In the genomic region with DNA sequence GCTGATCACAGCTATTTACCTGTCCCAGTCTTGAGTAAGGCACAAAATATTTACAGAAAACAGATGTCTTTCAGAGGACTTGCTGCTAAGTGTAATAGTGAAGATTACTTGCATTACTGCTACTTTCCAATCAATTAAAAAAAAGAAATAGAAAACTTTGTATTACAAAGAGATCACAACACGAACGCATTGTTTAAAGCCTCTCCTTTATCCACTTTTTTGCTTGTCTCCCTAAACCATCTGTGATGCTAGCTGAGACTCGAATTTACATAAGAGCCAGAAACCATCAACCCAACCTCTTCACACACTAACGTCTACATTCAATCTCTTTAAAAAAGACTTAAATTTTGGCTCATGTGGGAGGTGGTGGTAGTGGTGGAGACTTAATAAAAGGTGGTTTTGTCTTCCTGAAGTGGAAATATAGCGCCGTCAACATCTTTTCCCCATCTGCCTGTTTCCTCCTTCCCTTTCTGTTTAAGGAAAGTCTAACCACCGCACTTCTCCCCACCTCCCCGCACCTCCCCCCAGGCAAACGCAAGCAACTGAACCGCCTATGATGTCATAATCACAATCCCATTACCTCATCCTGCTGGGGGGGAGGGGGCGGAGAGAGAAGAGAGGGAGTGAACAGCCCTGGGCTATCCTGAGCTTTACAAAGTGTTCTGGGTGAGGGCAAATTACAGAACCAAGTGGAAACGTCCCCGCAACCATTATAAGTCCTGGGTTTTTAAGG, we compare ENCODE assay signal across 8 cellular contexts. TPM values are rescaled to one million over a fixed set of nuclear protein-coding genes. Genes with fewer than 3 reads are reported as not detected.
DNase-seq lines count a peak whose midpoint lies in the region; ATAC-seq, FAIRE-seq and TF ChIP-seq lines count a peak whose summit lies in the region.

No MANE protein-coding gene starts in this region.

- TSS peak; percentile 100 for BruUV-seq in HepG2 (replicated peaks; lab: Mats Ljungman, UMichigan)

- H3K4me3 ChIP-seq in DOHH2 (ENCODE audit: low read length) = peak overlapping the region; percentile 99
- H3K4me3 ChIP-seq in dorsolateral prefrontal cortex = peak overlapping the region; percentile 62 to 98 (median 91)
- H3K4me3 ChIP-seq in HepG2 (replicated peaks in 1 of 3; ENCODE audit: insufficient read depth in 1 of 3, low read depth in 2 of 3, low read length in 3 of 3) = peak overlapping the region; percentile 73 to 80 (median 78)
- peak overlapping the region; percentile 94 to 97 for H3K4me3 ChIP-seq in stomach smooth muscle (ENCODE audit: low read length in 2 of 2)

- no peaks in the 10 kb centered on the region for H3K9me3 ChIP-seq in DOHH2 (ENCODE audit: control insufficient read depth, insufficient read depth, low read length)
- no peaks in the 10 kb centered on the region for H3K9me3 ChIP-seq in HepG2 (ENCODE audit: low read length)
- H3K9me3 ChIP-seq in stomach smooth muscle (ENCODE audit: control insufficient read depth in 2 of 2, low read length in 2 of 2) = no peaks in the 10 kb centered on the region

- H4K20me1 ChIP-seq in DOHH2 (ENCODE audit: control insufficient read depth, insufficient read depth, low read depth, low read length) (no peaks in the 10 kb centered on the region; the same call in 1 of the 2 replicates), HepG2 (ENCODE audit: insufficient read depth, low read length) (peaks cover 4% of the 10 kb centered on the region; the same call in 1 of the 2 replicates)

- 13% methylated on average over 13 of the region's 13 CpGs for WGBS in HepG2 (ENCODE audit: low lambda C conversion rate)

- H3K36me3 ChIP-seq in DOHH2 (ENCODE audit: control insufficient read depth, low read length) (peaks cover 29% of the 10 kb centered on the region), HepG2 (replicated peaks in 1 of 2; ENCODE audit: control insufficient read depth in 1 of 2, insufficient read depth in 2 of 2, low read length in 2 of 2) (peaks cover 0 to 7% of the 10 kb centered on the region in 2 experiments; a peak in 2 of 5 replicates), stomach smooth muscle (ENCODE audit: control insufficient read depth in 2 of 2, insufficient read depth in 2 of 2, low read length in 2 of 2) (peaks cover 5 to 8% of the 10 kb centered on the region in 2 donors)

- peaks cover 30% of the 10 kb centered on the region for H3K4me1 ChIP-seq in DOHH2 (ENCODE audit: control insufficient read depth, low read length)
- H3K4me1 ChIP-seq in HepG2 (ENCODE audit: insufficient read depth, low read length) = peaks cover 58% of the 10 kb centered on the region
- peaks cover 21% of the 10 kb centered on the region for H3K4me1 ChIP-seq in stomach smooth muscle (ENCODE audit: control insufficient read depth, insufficient read depth, low read length)

- in situ Hi-C loops in HepG2 (cut with HindIII; ENCODE audit: extremely low pct_ligation_motif_present, low pct_unique_long_range_greater_than_20kb) = no loop called here

- no peaks in the 10 kb centered on the region for H3K9me2 ChIP-seq in DOHH2 (replicated peaks; ENCODE audit: control insufficient read depth, low read length)

- peak overlapping the region; percentile 99 for H3K9ac ChIP-seq in HepG2 (ENCODE audit: insufficient read depth, low read depth, low read length)
- peak overlapping the region; percentile 95 to 98 for H3K9ac ChIP-seq in stomach smooth muscle (ENCODE audit: low read length in 2 of 2)

- intact Hi-C loops in dorsolateral prefrontal cortex (cut with DNase I) (loop anchor here (1.0 to 10.0 kb wide), 4 partner anchors 16 to 582 kb away; a partner anchor contains a TSS), HepG2 (cut with micrococcal nuclease; ENCODE audit: unreplicated experiment) (loop anchor here (10.0 kb wide), 1 partner anchor 208 kb away; a partner anchor contains a TSS)

- CTCF ChIA-PET in HepG2 (lab: Yijun Ruan, JAX; ENCODE audit: low intra/inter-chr PET ratio, low total read pairs) = interaction anchor here (2.6 kb wide), 1 partner anchor 16 kb away, joined by 14 read pairs; a partner anchor contains a TSS

- peak; percentile 14 for ATAC-seq in GM21390 (IDR thresholded peaks at IDR 0.05; ENCODE audit: unreplicated experiment)
- ATAC-seq in SK-N-SH treated with all-trans-retinoic acid at 6 μM for 48 hours = peak; percentile 45
- peak; percentile 13 for ATAC-seq in HepG2

- no peak for TF ChIP-seq POLR2A in HepG2 (IDR thresholded peaks at IDR 0.05; ENCODE audit: insufficient read depth in 1 of 2, low read depth in 2 of 2, low read length in 2 of 2)

- no peaks in the 10 kb centered on the region for H3K27me3 ChIP-seq in DOHH2 (ENCODE audit: control insufficient read depth, low read length)
- H3K27me3 ChIP-seq in dorsolateral prefrontal cortex = no peaks in the 10 kb centered on the region
- no peaks in the 10 kb centered on the region; a peak in 1 of 5 replicates for H3K27me3 ChIP-seq in HepG2 (ENCODE audit: control insufficient read depth in 1 of 2, insufficient read depth in 2 of 2, low read length in 2 of 2)
- H3K27me3 ChIP-seq in stomach smooth muscle (ENCODE audit: control insufficient read depth in 1 of 2, insufficient read depth in 2 of 2, low read length in 2 of 2) = no peaks in the 10 kb centered on the region

- no peak for TF ChIP-seq CTCF in DOHH2 (IDR thresholded peaks at IDR 0.05; ENCODE audit: low read depth, low read length, poor library complexity, severe bottlenecking)
- peak in 4 of 56 donors; percentile 2 to 10 (median 6) for TF ChIP-seq CTCF in dorsolateral prefrontal cortex (IDR thresholded peaks at IDR 0.05 in 54 of 56, conservative IDR thresholded peaks at IDR 0.05 in 2 of 56; ENCODE audit: low read depth in 1 of 56, partially characterized antibody in 56 of 56)
- TF ChIP-seq CTCF in HepG2 (CRISPR knock-in tag; IDR thresholded peaks at IDR 0.05) = no peak

- H3K79me2 ChIP-seq in DOHH2 (ENCODE audit: control insufficient read depth, low read length) (peaks cover 38% of the 10 kb centered on the region), HepG2 (ENCODE audit: insufficient read depth, low read length) (peaks cover 34% of the 10 kb centered on the region)

- H2AFZ ChIP-seq in HepG2 (ENCODE audit: low read length) = peak overlapping the region; percentile 85

- DNase-seq in HTR-8/SVneo (ENCODE audit: insufficient read length, low spot score) (peak; percentile 68), dorsolateral prefrontal cortex (peak in 7 of 10 donors; percentile 71 to 88 (median 79)), HepG2 (ENCODE audit: low spot score) (no peak), activated gamma-delta T cell (lab: John Stamatoyannopoulos, UW) (no peak)

- TF ChIP-seq RAD21 in HepG2 (CRISPR knock-in tag; IDR thresholded peaks at IDR 0.05) = no peak

- POLR2A ChIA-PET in HepG2 (lab: Yijun Ruan, JAX) = interaction anchor here (0.9 to 6.4 kb wide), 7 partner anchors 9 to 159 kb away, joined by 3 to 111 read pairs (median 5); a partner anchor contains a TSS

- H3K4me2 ChIP-seq in DOHH2 (ENCODE audit: low read length) = peak overlapping the region; percentile 70
- peak overlapping the region; percentile 97 for H3K4me2 ChIP-seq in HepG2 (ENCODE audit: low read depth, low read length)

- FAIRE-seq in HTR-8/SVneo (lab: Jason Lieb, UNC) = peak; percentile 13
- FAIRE-seq in HepG2 (lab: Jason Lieb, UNC) = no peak

- TF ChIP-seq EP300 in HepG2 (IDR thresholded peaks at IDR 0.05; ENCODE audit: low read depth in 2 of 2, low read length in 2 of 2) (no peak), HepG2 (CRISPR knock-in tag; IDR thresholded peaks at IDR 0.05; ENCODE audit: borderline replicate concordance) (no peak)

- H3F3A ChIP-seq in DOHH2 (ENCODE audit: control insufficient read depth, insufficient read depth) = no peaks in the 10 kb centered on the region

- peak overlapping the region; percentile 56 for H3K27ac ChIP-seq in DOHH2 (ENCODE audit: low read depth, low read length)
- peak overlapping the region; percentile 93 to 100 (median 100) for H3K27ac ChIP-seq in dorsolateral prefrontal cortex
- H3K27ac ChIP-seq in HepG2 (ENCODE audit: extremely low read length, insufficient read depth, low read length) = peak overlapping the region; percentile 99
- H3K27ac ChIP-seq in stomach smooth muscle (ENCODE audit: low read length) = peak overlapping the region; percentile 99

RNA-seq across cellular contexts. Expression of a gene that starts 0.9 kb away (rescaled TPM):
- total RNA-seq in dorsolateral prefrontal cortex (10 to 100 TPM; 31.8 to 57.6 (median 42.1) TPM), HepG2 (2016; rRNA removed; fragmentation: Illumina TruSeq; extraction: Trizol) (26.9 and 28.5 TPM in 2 replicates)
- total RNA-seq in HepG2 (2016; cell fraction: cytosol; rRNA removed; fragmentation: Illumina TruSeq; extraction: Trizol; ENCODE audit: low read depth) = 5.7 and 6.2 TPM in 2 replicates
- total RNA-seq in HepG2 (2016; cell fraction: insoluble cytoplasmic fraction; rRNA removed; fragmentation: Illumina TruSeq; extraction: Trizol) = 26.1 and 26.8 TPM in 2 replicates
- total RNA-seq in HepG2 (2016; cell fraction: membrane; rRNA removed; fragmentation: Illumina TruSeq; extraction: Trizol) = 22.1 and 22.4 TPM in 2 replicates
- total RNA-seq in HepG2 (2016; cell fraction: nucleus; rRNA removed; fragmentation: Illumina TruSeq; extraction: Trizol) = 19.0 and 21.2 TPM in 2 replicates
- polyA plus RNA-seq in HepG2 (2011; rRNA removed) = 28.1 and 30.1 TPM in 2 replicates
- 16.8 and 17.2 TPM in 2 replicates for polyA plus RNA-seq in HepG2 (2011; cell fraction: cytosol; rRNA removed)
- polyA plus RNA-seq in HepG2 (2011; cell fraction: nucleus; rRNA removed) = 46.4 and 53.9 TPM in 2 replicates
- polyA plus RNA-seq in HepG2 (2012) = 15.6 and 16.9 TPM in 2 replicates
- 3.1 and 3.3 TPM in 2 replicates for polyA plus RNA-seq in HepG2 (2016; cell fraction: cytosol; fragmentation: Illumina TruSeq; extraction: Trizol; ENCODE audit: low read depth)
- polyA plus RNA-seq in HepG2 (2016; cell fraction: insoluble cytoplasmic fraction; fragmentation: Illumina TruSeq; extraction: Trizol; ENCODE audit: low read depth) = 22.4 and 24.1 TPM in 2 replicates
- polyA plus RNA-seq in HepG2 (2016; cell fraction: membrane; fragmentation: Illumina TruSeq; extraction: Trizol; ENCODE audit: low read depth) = 11.4 TPM in 2 replicates
- polyA plus RNA-seq in HepG2 (2016; cell fraction: nucleus; fragmentation: Illumina TruSeq; extraction: Trizol; ENCODE audit: insufficient read depth, low read depth) = 29.0 and 31.0 TPM in 2 replicates
- polyA minus RNA-seq in HepG2 (2011; rRNA and poly(A)+ RNA removed; ENCODE audit: low replicate concordance) = 38.4 and 40.2 TPM in 2 replicates
- 15.7 TPM in 2 replicates for polyA minus RNA-seq in HepG2 (2011; cell fraction: cytosol; rRNA and poly(A)+ RNA removed)
- polyA minus RNA-seq in HepG2 (2011; cell fraction: nucleus; rRNA and poly(A)+ RNA removed) = 34.9 and 47.7 TPM in 2 replicates

RNA-seq across cellular contexts. Expression of a gene that starts 5.5 kb away (rescaled TPM):
- total RNA-seq in dorsolateral prefrontal cortex = 1 to 10 TPM in 6 of 120 experiments, under 1 TPM in 37, not detected in 77; 0.23 to 1.5 (median 0.50) TPM
- total RNA-seq in HepG2 (2016; rRNA removed; fragmentation: Illumina TruSeq; extraction: Trizol) = 27.6 and 44.1 TPM in 2 replicates
- 7.6 and 8.5 TPM in 2 replicates for total RNA-seq in HepG2 (2016; cell fraction: cytosol; rRNA removed; fragmentation: Illumina TruSeq; extraction: Trizol; ENCODE audit: low read depth)
- total RNA-seq in HepG2 (2016; cell fraction: insoluble cytoplasmic fraction; rRNA removed; fragmentation: Illumina TruSeq; extraction: Trizol) = 26.9 and 38.3 TPM in 2 replicates
- total RNA-seq in HepG2 (2016; cell fraction: membrane; rRNA removed; fragmentation: Illumina TruSeq; extraction: Trizol) = 9.4 and 10.9 TPM in 2 replicates
- total RNA-seq in HepG2 (2016; cell fraction: nucleus; rRNA removed; fragmentation: Illumina TruSeq; extraction: Trizol) = 18.6 and 19.2 TPM in 2 replicates
- polyA plus RNA-seq in HepG2 (2011; rRNA removed) = 11.8 and 17.7 TPM in 2 replicates
- 8.8 and 9.2 TPM in 2 replicates for polyA plus RNA-seq in HepG2 (2011; cell fraction: cytosol; rRNA removed)
- polyA plus RNA-seq in HepG2 (2011; cell fraction: nucleus; rRNA removed) = 7.0 and 10.3 TPM in 2 replicates
- 4.8 and 13.0 TPM in 2 replicates for polyA plus RNA-seq in HepG2 (2012)
- polyA plus RNA-seq in HepG2 (2016; cell fraction: cytosol; fragmentation: Illumina TruSeq; extraction: Trizol; ENCODE audit: low read depth) = 2.5 and 3.0 TPM in 2 replicates
- polyA plus RNA-seq in HepG2 (2016; cell fraction: insoluble cytoplasmic fraction; fragmentation: Illumina TruSeq; extraction: Trizol; ENCODE audit: low read depth) = 36.0 and 37.3 TPM in 2 replicates
- 4.0 and 4.5 TPM in 2 replicates for polyA plus RNA-seq in HepG2 (2016; cell fraction: membrane; fragmentation: Illumina TruSeq; extraction: Trizol; ENCODE audit: low read depth)
- polyA plus RNA-seq in HepG2 (2016; cell fraction: nucleus; fragmentation: Illumina TruSeq; extraction: Trizol; ENCODE audit: insufficient read depth, low read depth) = 18.4 and 19.2 TPM in 2 replicates
- 13.3 and 16.6 TPM in 2 replicates for polyA minus RNA-seq in HepG2 (2011; rRNA and poly(A)+ RNA removed; ENCODE audit: low replicate concordance)
- polyA minus RNA-seq in HepG2 (2011; cell fraction: cytosol; rRNA and poly(A)+ RNA removed) = 7.9 and 8.3 TPM in 2 replicates
- 14.5 and 16.0 TPM in 2 replicates for polyA minus RNA-seq in HepG2 (2011; cell fraction: nucleus; rRNA and poly(A)+ RNA removed)

RNA-seq across cellular contexts. Expression of a gene that starts 15.4 kb away (rescaled TPM):
- 10 to 100 TPM; 50.2 to 81.2 (median 66.4) TPM for total RNA-seq in dorsolateral prefrontal cortex
- total RNA-seq in HepG2 (2016; rRNA removed; fragmentation: Illumina TruSeq; extraction: Trizol) = 34.3 and 47.7 TPM in 2 replicates
- 7.3 and 7.5 TPM in 2 replicates for total RNA-seq in HepG2 (2016; cell fraction: cytosol; rRNA removed; fragmentation: Illumina TruSeq; extraction: Trizol; ENCODE audit: low read depth)
- total RNA-seq in HepG2 (2016; cell fraction: insoluble cytoplasmic fraction; rRNA removed; fragmentation: Illumina TruSeq; extraction: Trizol) = 33.7 and 41.7 TPM in 2 replicates
- total RNA-seq in HepG2 (2016; cell fraction: membrane; rRNA removed; fragmentation: Illumina TruSeq; extraction: Trizol) = 14.6 and 15.4 TPM in 2 replicates
- total RNA-seq in HepG2 (2016; cell fraction: nucleus; rRNA removed; fragmentation: Illumina TruSeq; extraction: Trizol) = 31.3 and 31.9 TPM in 2 replicates
- polyA plus RNA-seq in HepG2 (2011; rRNA removed) = 19.6 and 19.7 TPM in 2 replicates
- polyA plus RNA-seq in HepG2 (2011; cell fraction: cytosol; rRNA removed) = 9.2 and 12.1 TPM in 2 replicates
- polyA plus RNA-seq in HepG2 (2011; cell fraction: nucleus; rRNA removed) = 20.4 and 21.1 TPM in 2 replicates
- 21.2 and 24.4 TPM in 2 replicates for polyA plus RNA-seq in HepG2 (2012)
- polyA plus RNA-seq in HepG2 (2016; cell fraction: cytosol; fragmentation: Illumina TruSeq; extraction: Trizol; ENCODE audit: low read depth) = 1.5 TPM in 2 replicates
- polyA plus RNA-seq in HepG2 (2016; cell fraction: insoluble cytoplasmic fraction; fragmentation: Illumina TruSeq; extraction: Trizol; ENCODE audit: low read depth) = 35.2 and 38.8 TPM in 2 replicates
- polyA plus RNA-seq in HepG2 (2016; cell fraction: membrane; fragmentation: Illumina TruSeq; extraction: Trizol; ENCODE audit: low read depth) = 5.1 and 6.0 TPM in 2 replicates
- 43.2 and 50.0 TPM in 2 replicates for polyA plus RNA-seq in HepG2 (2016; cell fraction: nucleus; fragmentation: Illumina TruSeq; extraction: Trizol; ENCODE audit: insufficient read depth, low read depth)
- 32.4 and 40.8 TPM in 2 replicates for polyA minus RNA-seq in HepG2 (2011; rRNA and poly(A)+ RNA removed; ENCODE audit: low replicate concordance)
- polyA minus RNA-seq in HepG2 (2011; cell fraction: cytosol; rRNA and poly(A)+ RNA removed) = 26.1 and 30.4 TPM in 2 replicates
- polyA minus RNA-seq in HepG2 (2011; cell fraction: nucleus; rRNA and poly(A)+ RNA removed) = 37.2 and 39.4 TPM in 2 replicates

Comparison
In these comparisons a context has a peak if more than half of its experiments do, and no peak if none do; other contexts are left out.
1. DNase-seq: peak in HTR-8/SVneo (single experiment) and dorsolateral prefrontal cortex (7 of 10); none in HepG2 (single experiment) and activated gamma-delta T cell (single experiment).
2. Peak in every context shown above with its lines, with median percentiles within 50 percentile points of each other: H3K27ac ChIP-seq, H3K4me3 ChIP-seq and ATAC-seq.